18 cellular contexts compared by ENCODE assay signal in genomic region chr1:232969791-232970190, GRCh38.
"Had no signal": no experiment of that assay in that cellular context is flagged by ENCODE, and none has a peak within 500 bp of the region (broad histone marks: within the 10 kb centered on the region; RNA-seq: fewer than 3 reads in every experiment).

No MANE protein-coding gene starts in this region.

- H3K27ac Mint-ChIP-seq: activated naive CD8-positive, alpha-beta T cell treated with anti-CD3 and anti-CD28 coated beads for 36 hours; progenitor cell of endocrine pancreas; WTC11 had no signal

- DNase-seq: activated CD4-positive, alpha-beta T cell treated with anti-CD3 and anti-CD28 coated beads, Interleukin-2, amount 50 U/mL, for 48 hours; activated CD8-positive, alpha-beta memory T cell treated with anti-CD3 and anti-CD28 coated beads, Interleukin-2, amount 50 U/mL, for 48 hours; activated naive CD4-positive, alpha-beta T cell treated with Interleukin-2 at 50 U/mL for 16 hours; activated naive CD8-positive, alpha-beta T cell treated with anti-CD3 and anti-CD28 coated beads for 36 hours; activated T-cell treated with anti-CD3 and anti-CD28 coated beads, Interleukin-2, amount 50 U/mL, for 4 hours; amniotic stem cell; naive thymus-derived CD4-positive, alpha-beta T cell; stimulated activated CD4-positive, alpha-beta T cell treated with anti-CD3 and anti-CD28 coated beads, Interleukin-12 subunit alpha, Interleukin-12 subunit beta, amount 100 ng/mL, for 4 hours; stimulated activated CD4-positive, alpha-beta T cell treated with anti-CD3 and anti-CD28 coated beads, Interleukin-4, amount 100 ng/mL, for 4 hours; stomach; T-helper 1 cell; T-helper 9 cell; transverse colon had no signal

- H3K4me3 ChIP-seq: heart right ventricle, stomach, transverse colon had no signal

- H3K4me3 Mint-ChIP-seq: activated naive CD8-positive, alpha-beta T cell treated with anti-CD3 and anti-CD28 coated beads for 36 hours; activated T-cell treated with anti-CD3 and anti-CD28 coated beads, Interleukin-2, amount 50 U/mL, for 4 hours; naive thymus-derived CD4-positive, alpha-beta T cell; WTC11 had no signal

- H3K27me3 Mint-ChIP-seq: activated naive CD8-positive, alpha-beta T cell treated with anti-CD3 and anti-CD28 coated beads for 36 hours; naive thymus-derived CD4-positive, alpha-beta T cell; progenitor cell of endocrine pancreas had no signal

- ATAC-seq: activated T-cell treated with anti-CD3 and anti-CD28 coated beads, Interleukin-2, amount 50 U/mL, for 4 hours; left lobe of liver; naive thymus-derived CD4-positive, alpha-beta T cell; WTC11 had no signal

- H3K27ac ChIP-seq: epithelial cell of prostate, heart right ventricle, stomach, transverse colon had no signal

- H3K27me3 ChIP-seq: heart right ventricle, stomach, transverse colon had no signal

- H3K4me1 Mint-ChIP-seq: WTC11 had no signal
